In genomic region chrX:152912121-152912520, GRCh38 we compare ENCODE assay signal across 1 cellular context.
TF ChIP-seq lines count a peak whose summit lies in the region.

No MANE protein-coding gene starts in this region.

TF ChIP-seq in HepG2, 621 proteins besides CTCF, POLR2A, EP300 and RAD21 (continued from another document):
- TF ChIP-seq ZNF580 (CRISPR knock-in tag; IDR thresholded peaks at IDR 0.05; ENCODE audit: borderline replicate concordance, low read depth) (no peak), SRSF9 (IDR thresholded peaks at IDR 0.05; ENCODE audit: borderline replicate concordance, insufficient read depth, low read depth, low read length, poor library complexity, severe bottlenecking) (no peak), HOXA7 (CRISPR knock-in tag; IDR thresholded peaks at IDR 0.05) (no peak), CEBPG (CRISPR knock-in tag; IDR thresholded peaks at IDR 0.05) (no peak), EZH2 (conservative IDR thresholded peaks at IDR 0.05; ENCODE audit: low read depth, low read length) (no peak), TSC22D2 (CRISPR knock-in tag; IDR thresholded peaks at IDR 0.05; ENCODE audit: borderline replicate concordance) (no peak), U2AF1 (optimal IDR thresholded peaks at IDR 0.05; ENCODE audit: low read depth, low read length) (no peak), RBAK (CRISPR knock-in tag; IDR thresholded peaks at IDR 0.05) (no peak), FOXM1 (CRISPR knock-in tag; IDR thresholded peaks at IDR 0.05) (no peak), TFAP4 (IDR thresholded peaks at IDR 0.05; ENCODE audit: borderline replicate concordance, low read depth) (no peak)
- TF ChIP-seq, protein P1, sequence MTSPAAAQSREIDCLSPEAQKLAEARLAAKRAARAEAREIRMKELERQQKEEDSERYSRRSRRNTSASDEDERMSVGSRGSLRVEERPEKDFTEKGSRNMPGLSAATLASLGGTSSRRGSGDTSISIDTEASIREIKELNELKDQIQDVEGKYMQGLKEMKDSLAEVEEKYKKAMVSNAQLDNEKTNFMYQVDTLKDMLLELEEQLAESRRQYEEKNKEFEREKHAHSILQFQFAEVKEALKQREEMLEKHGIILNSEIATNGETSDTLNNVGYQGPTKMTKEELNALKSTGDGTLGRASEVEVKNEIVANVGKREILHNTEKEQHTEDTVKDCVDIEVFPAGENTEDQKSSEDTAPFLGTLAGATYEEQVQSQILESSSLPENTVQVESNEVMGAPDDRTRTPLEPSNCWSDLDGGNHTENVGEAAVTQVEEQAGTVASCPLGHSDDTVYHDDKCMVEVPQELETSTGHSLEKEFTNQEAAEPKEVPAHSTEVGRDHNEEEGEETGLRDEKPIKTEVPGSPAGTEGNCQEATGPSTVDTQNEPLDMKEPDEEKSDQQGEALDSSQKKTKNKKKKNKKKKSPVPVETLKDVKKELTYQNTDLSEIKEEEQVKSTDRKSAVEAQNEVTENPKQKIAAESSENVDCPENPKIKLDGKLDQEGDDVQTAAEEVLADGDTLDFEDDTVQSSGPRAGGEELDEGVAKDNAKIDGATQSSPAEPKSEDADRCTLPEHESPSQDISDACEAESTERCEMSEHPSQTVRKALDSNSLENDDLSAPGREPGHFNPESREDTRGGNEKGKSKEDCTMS (CRISPR knock-in tag; conservative IDR thresholded peaks at IDR 0.05): no peak
- TF ChIP-seq, protein P2, sequence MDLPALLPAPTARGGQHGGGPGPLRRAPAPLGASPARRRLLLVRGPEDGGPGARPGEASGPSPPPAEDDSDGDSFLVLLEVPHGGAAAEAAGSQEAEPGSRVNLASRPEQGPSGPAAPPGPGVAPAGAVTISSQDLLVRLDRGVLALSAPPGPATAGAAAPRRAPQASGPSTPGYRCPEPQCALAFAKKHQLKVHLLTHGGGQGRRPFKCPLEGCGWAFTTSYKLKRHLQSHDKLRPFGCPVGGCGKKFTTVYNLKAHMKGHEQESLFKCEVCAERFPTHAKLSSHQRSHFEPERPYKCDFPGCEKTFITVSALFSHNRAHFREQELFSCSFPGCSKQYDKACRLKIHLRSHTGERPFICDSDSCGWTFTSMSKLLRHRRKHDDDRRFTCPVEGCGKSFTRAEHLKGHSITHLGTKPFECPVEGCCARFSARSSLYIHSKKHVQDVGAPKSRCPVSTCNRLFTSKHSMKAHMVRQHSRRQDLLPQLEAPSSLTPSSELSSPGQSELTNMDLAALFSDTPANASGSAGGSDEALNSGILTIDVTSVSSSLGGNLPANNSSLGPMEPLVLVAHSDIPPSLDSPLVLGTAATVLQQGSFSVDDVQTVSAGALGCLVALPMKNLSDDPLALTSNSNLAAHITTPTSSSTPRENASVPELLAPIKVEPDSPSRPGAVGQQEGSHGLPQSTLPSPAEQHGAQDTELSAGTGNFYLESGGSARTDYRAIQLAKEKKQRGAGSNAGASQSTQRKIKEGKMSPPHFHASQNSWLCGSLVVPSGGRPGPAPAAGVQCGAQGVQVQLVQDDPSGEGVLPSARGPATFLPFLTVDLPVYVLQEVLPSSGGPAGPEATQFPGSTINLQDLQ (CRISPR knock-in tag; IDR thresholded peaks at IDR 0.05): no peak
- TF ChIP-seq, protein P3, sequence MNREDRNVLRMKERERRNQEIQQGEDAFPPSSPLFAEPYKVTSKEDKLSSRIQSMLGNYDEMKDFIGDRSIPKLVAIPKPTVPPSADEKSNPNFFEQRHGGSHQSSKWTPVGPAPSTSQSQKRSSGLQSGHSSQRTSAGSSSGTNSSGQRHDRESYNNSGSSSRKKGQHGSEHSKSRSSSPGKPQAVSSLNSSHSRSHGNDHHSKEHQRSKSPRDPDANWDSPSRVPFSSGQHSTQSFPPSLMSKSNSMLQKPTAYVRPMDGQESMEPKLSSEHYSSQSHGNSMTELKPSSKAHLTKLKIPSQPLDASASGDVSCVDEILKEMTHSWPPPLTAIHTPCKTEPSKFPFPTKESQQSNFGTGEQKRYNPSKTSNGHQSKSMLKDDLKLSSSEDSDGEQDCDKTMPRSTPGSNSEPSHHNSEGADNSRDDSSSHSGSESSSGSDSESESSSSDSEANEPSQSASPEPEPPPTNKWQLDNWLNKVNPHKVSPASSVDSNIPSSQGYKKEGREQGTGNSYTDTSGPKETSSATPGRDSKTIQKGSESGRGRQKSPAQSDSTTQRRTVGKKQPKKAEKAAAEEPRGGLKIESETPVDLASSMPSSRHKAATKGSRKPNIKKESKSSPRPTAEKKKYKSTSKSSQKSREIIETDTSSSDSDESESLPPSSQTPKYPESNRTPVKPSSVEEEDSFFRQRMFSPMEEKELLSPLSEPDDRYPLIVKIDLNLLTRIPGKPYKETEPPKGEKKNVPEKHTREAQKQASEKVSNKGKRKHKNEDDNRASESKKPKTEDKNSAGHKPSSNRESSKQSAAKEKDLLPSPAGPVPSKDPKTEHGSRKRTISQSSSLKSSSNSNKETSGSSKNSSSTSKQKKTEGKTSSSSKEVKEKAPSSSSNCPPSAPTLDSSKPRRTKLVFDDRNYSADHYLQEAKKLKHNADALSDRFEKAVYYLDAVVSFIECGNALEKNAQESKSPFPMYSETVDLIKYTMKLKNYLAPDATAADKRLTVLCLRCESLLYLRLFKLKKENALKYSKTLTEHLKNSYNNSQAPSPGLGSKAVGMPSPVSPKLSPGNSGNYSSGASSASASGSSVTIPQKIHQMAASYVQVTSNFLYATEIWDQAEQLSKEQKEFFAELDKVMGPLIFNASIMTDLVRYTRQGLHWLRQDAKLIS (CRISPR knock-in tag; IDR thresholded peaks at IDR 0.05): no peak
- TF ChIP-seq, protein P4, sequence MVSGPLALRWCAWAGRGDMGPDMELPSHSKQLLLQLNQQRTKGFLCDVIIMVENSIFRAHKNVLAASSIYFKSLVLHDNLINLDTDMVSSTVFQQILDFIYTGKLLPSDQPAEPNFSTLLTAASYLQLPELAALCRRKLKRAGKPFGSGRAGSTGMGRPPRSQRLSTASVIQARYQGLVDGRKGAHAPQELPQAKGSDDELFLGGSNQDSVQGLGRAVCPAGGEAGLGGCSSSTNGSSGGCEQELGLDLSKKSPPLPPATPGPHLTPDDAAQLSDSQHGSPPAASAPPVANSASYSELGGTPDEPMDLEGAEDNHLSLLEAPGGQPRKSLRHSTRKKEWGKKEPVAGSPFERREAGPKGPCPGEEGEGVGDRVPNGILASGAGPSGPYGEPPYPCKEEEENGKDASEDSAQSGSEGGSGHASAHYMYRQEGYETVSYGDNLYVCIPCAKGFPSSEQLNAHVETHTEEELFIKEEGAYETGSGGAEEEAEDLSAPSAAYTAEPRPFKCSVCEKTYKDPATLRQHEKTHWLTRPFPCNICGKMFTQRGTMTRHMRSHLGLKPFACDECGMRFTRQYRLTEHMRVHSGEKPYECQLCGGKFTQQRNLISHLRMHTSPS (CRISPR knock-in tag; IDR thresholded peaks at IDR 0.05; ENCODE audit: low read depth): no peak
- TF ChIP-seq, protein P5, sequence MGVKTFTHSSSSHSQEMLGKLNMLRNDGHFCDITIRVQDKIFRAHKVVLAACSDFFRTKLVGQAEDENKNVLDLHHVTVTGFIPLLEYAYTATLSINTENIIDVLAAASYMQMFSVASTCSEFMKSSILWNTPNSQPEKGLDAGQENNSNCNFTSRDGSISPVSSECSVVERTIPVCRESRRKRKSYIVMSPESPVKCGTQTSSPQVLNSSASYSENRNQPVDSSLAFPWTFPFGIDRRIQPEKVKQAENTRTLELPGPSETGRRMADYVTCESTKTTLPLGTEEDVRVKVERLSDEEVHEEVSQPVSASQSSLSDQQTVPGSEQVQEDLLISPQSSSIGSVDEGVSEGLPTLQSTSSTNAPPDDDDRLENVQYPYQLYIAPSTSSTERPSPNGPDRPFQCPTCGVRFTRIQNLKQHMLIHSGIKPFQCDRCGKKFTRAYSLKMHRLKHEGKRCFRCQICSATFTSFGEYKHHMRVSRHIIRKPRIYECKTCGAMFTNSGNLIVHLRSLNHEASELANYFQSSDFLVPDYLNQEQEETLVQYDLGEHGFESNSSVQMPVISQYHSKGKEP (CRISPR knock-in tag; IDR thresholded peaks at IDR 0.05): no peak
